Comparison of ENCODE assay signal across 14 cellular contexts in the genomic region with DNA sequence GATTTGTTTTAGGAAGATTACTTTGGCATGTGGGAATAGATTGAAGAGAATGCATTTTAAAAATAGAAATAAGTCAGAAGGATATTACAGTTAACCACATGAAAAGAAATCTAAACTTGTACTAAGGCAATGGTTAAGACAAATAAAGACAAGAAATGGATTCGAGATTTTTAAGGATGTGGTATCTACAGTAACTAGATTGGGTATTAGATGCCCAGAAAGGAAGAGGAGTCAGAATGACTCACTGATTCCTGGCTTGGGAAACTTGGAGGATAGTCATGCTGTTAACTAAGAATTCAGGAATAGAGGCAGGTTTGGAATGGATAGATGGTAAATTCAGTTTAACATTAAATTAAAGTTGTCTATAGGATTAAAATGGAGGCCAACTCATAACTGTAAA. TPM values are rescaled to one million over a fixed set of nuclear protein-coding genes. Genes with fewer than 3 reads are reported as not detected.
DNase-seq lines count a peak whose midpoint lies in the region; ATAC-seq, FAIRE-seq and TF ChIP-seq lines count a peak whose summit lies in the region.
"Had no signal": no experiment of that assay in that cellular context is flagged by ENCODE, and none has a peak within 500 bp of the region (broad histone marks: within the 10 kb centered on the region; RNA-seq: fewer than 3 reads in every experiment).

No MANE protein-coding gene starts in this region.

- H3K27ac ChIP-seq in PC-3 (ENCODE audit: low read length) (peak overlapping the region; percentile 95), endothelial cell of umbilical vein (ENCODE audit: insufficient read depth, low read depth, low read length) (peak overlapping the region; percentile 100)
- H3K27ac ChIP-seq: ascending aorta had no signal

- POLR2A ChIA-PET in PC-3 (lab: Charles Lee; ENCODE audit: unreplicated experiment) (no interaction called here), endothelial cell of umbilical vein (lab: Charles Lee) (no interaction called here)

- intact Hi-C loops in PC-3 (cut with micrococcal nuclease) (loop anchor here (1.0 to 5.0 kb wide), 4 partner anchors 33 to 258 kb away; no protein-coding TSS in a partner anchor), endothelial cell of umbilical vein (cut with micrococcal nuclease) (loop anchor here (10.0 kb wide), 1 partner anchor 101 kb away; no protein-coding TSS in a partner anchor)

- BruUV-seq in PC-3 (replicated peaks; lab: Mats Ljungman, UMichigan) (no TSS peak), endothelial cell of umbilical vein (replicated peaks; lab: Mats Ljungman, UMichigan) (no TSS peak)

- peak; percentile 79 for FAIRE-seq in endothelial cell of umbilical vein (lab: Jason Lieb, UNC)

- H4K20me1 ChIP-seq in PC-3 (ENCODE audit: low read length) (no peaks in the 10 kb centered on the region), endothelial cell of umbilical vein (replicated peaks; ENCODE audit: control insufficient read depth, extremely low read depth, insufficient read depth, low read length) (no peaks in the 10 kb centered on the region)

- H3K27me3 ChIP-seq in PC-3 (ENCODE audit: low read length) (no peaks in the 10 kb centered on the region), endothelial cell of umbilical vein (ENCODE audit: control insufficient read depth in 2 of 2, insufficient read depth in 2 of 2, low read length in 2 of 2) (no peaks in the 10 kb centered on the region)
- H3K27me3 ChIP-seq: ascending aorta, stomach had no signal

- peaks cover 36% of the 10 kb centered on the region for H3K4me1 ChIP-seq in PC-3 (ENCODE audit: insufficient read depth, low read length)
- peaks cover 26% of the 10 kb centered on the region for H3K4me1 ChIP-seq in endothelial cell of umbilical vein (ENCODE audit: control insufficient read depth, extremely low read depth, insufficient read depth, low read length)
- H3K4me1 ChIP-seq: ascending aorta had no signal

- H3K4me2 ChIP-seq in PC-3 (ENCODE audit: low read length) (peak overlapping the region; percentile 58), endothelial cell of umbilical vein (ENCODE audit: insufficient read depth, low read length) (peak overlapping the region; percentile 84)

- H3K36me3 ChIP-seq in PC-3 (ENCODE audit: low read depth, low read length) (no peaks in the 10 kb centered on the region), endothelial cell of umbilical vein (ENCODE audit: control insufficient read depth in 2 of 2, extremely low read depth in 1 of 2, insufficient read depth in 2 of 2, low read length in 2 of 2) (no peaks in the 10 kb centered on the region)
- H3K36me3 ChIP-seq: ascending aorta, stomach had no signal

- CTCF ChIA-PET in PC-3 (lab: Charles Lee): no interaction called here
- CTCF ChIA-PET in endothelial cell of umbilical vein (lab: Charles Lee): interaction anchor here (1.6 kb wide), 1 partner anchor 27 kb away, joined by 5 read pairs; no protein-coding TSS in a partner anchor

- ATAC-seq in PC-3 (peak; percentile 77), omental fat pad (ENCODE audit: low FRiP score) (peak; percentile 68)

- no peaks in the 10 kb centered on the region for H3K9me1 ChIP-seq in endothelial cell of umbilical vein (replicated peaks; ENCODE audit: control insufficient read depth, extremely low read depth, insufficient read depth, low read length)

- dilution Hi-C loops in endothelial cell of umbilical vein (cut with MboI; ENCODE audit: extremely low pct_ligation_motif_present, low sequenced_read_pairs): no loop called here

- no peak for TF ChIP-seq CTCF in PC-3 (conservative IDR thresholded peaks at IDR 0.05; ENCODE audit: low read depth, low read length)
- no peak for TF ChIP-seq CTCF in endothelial cell of umbilical vein (IDR thresholded peaks at IDR 0.05; ENCODE audit: extremely low read depth in 1 of 2, insufficient read depth in 1 of 2, low read depth in 1 of 2, low read length in 2 of 2)
- no peak for TF ChIP-seq CTCF in omental fat pad (IDR thresholded peaks at IDR 0.05)

- no peak for TF ChIP-seq POLR2A in endothelial cell of umbilical vein (IDR thresholded peaks at IDR 0.05; ENCODE audit: low read depth, low read length)

- H3K9me2 ChIP-seq in PC-3 (replicated peaks; ENCODE audit: low read length): no peaks in the 10 kb centered on the region

- DNase-seq in DMS53 treated with DMSO at 0.1 percent for 48 hours (lab: John Stamatoyannopoulos, UW; ENCODE audit: unreplicated experiment): peak; percentile 26
- DNase-seq in PC-3: peak; percentile 94
- DNase-seq in endothelial cell of umbilical vein (ENCODE audit: low read depth, low spot score): peak; percentile 88
- no peak for DNase-seq in omental fat pad (ENCODE audit: low spot score)
- no peak for DNase-seq in activated T-cell treated with anti-CD3 and anti-CD28 coated beads for 4 hours
- no peak for DNase-seq in NCI-H345 (lab: John Stamatoyannopoulos, UW)
- DNase-seq in NCI-H524 treated with DMSO at 0.1 percent for 48 hours (lab: John Stamatoyannopoulos, UW): no peak
- no peak for DNase-seq in NCI-H1694 (lab: John Stamatoyannopoulos, UW)
- DNase-seq: GDM1, hippocampal formation, NCI-H2029, SHP77, stomach had no signal

- H2AFZ ChIP-seq in PC-3 (ENCODE audit: low read length) (0 out of 2 replicates have a peak overlapping the region, but pooled peaks have one; percentile 45), endothelial cell of umbilical vein (ENCODE audit: low read depth, low read length) (no peak overlapping the region)

- H3K79me2 ChIP-seq in PC-3 (ENCODE audit: low read length) (no peaks in the 10 kb centered on the region), endothelial cell of umbilical vein (ENCODE audit: control insufficient read depth, insufficient read depth, low read length) (no peaks in the 10 kb centered on the region)

- peaks cover 3% of the 10 kb centered on the region for H3F3A ChIP-seq in PC-3 (ENCODE audit: low read length, unreplicated experiment)

- no peaks in the 10 kb centered on the region for H3K9me3 ChIP-seq in PC-3 (ENCODE audit: low read length)
- no peaks in the 10 kb centered on the region for H3K9me3 ChIP-seq in endothelial cell of umbilical vein (replicated peaks; ENCODE audit: control insufficient read depth, insufficient read depth, low read length)
- H3K9me3 ChIP-seq: ascending aorta, stomach had no signal

- peak overlapping the region; percentile 20 for H3K4me3 ChIP-seq in PC-3 (ENCODE audit: low read length)
- H3K4me3 ChIP-seq in endothelial cell of umbilical vein (replicated peaks in 1 of 3; ENCODE audit: insufficient read depth in 1 of 3, low read depth in 1 of 3, low read length in 3 of 3): no peak overlapping the region
- H3K4me3 ChIP-seq: ascending aorta, stomach had no signal

- H3K9ac ChIP-seq in PC-3 (ENCODE audit: low read length) (peak overlapping the region; percentile 80), endothelial cell of umbilical vein (replicated peaks; ENCODE audit: extremely low read depth, insufficient read depth, low read length) (peak overlapping the region; percentile 84)

TF ChIP-seq in endothelial cell of umbilical vein, 7 proteins besides CTCF, POLR2A, EP300 and RAD21:
- TF ChIP-seq JUN (IDR thresholded peaks at IDR 0.05; ENCODE audit: borderline replicate concordance, insufficient read depth, insufficient read length, low read depth): peak; percentile 94
- no peak for TF ChIP-seq EZH2 (IDR thresholded peaks at IDR 0.05; ENCODE audit: borderline replicate concordance, low read depth, low read length, severe bottlenecking)
- TF ChIP-seq FOS (IDR thresholded peaks at IDR 0.05; ENCODE audit: borderline replicate concordance, insufficient read depth, low read length): peak; percentile 94
- no peak for TF ChIP-seq MYC (IDR thresholded peaks at IDR 0.05; ENCODE audit: low read depth, low read length)
- peak; percentile 50 for TF ChIP-seq POLR2AphosphoS5 (IDR thresholded peaks at IDR 0.05; ENCODE audit: insufficient read depth, low read depth, low read length)
- TF ChIP-seq, protein P1, sequence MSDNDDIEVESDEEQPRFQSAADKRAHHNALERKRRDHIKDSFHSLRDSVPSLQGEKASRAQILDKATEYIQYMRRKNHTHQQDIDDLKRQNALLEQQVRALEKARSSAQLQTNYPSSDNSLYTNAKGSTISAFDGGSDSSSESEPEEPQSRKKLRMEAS (IDR thresholded peaks at IDR 0.05; ENCODE audit: insufficient read depth, insufficient read length): no peak
- peak; percentile 83 for TF ChIP-seq GATA2 (IDR thresholded peaks at IDR 0.05; ENCODE audit: insufficient read depth, insufficient read length, low read depth, low read length)
TF ChIP-seq in endothelial cell of umbilical vein: peak in this region for 4.

RNA-seq across cellular contexts. Expression of a gene that starts 55.9 kb away (rescaled TPM):
- total RNA-seq in PC-3 (2014; rRNA removed) (7.5 and 8.6 TPM in 2 replicates), endothelial cell of umbilical vein (16.1 and 17.4 TPM in 2 replicates), omental fat pad (10 to 100 TPM in 1 of 4 donors, 1 to 10 TPM in 3; 4.7 to 15.8 (median 5.1) TPM)
- polyA plus RNA-seq in endothelial cell of umbilical vein: 7.2 and 8.3 TPM in 2 replicates
- polyA plus RNA-seq in endothelial cell of umbilical vein (2011; cell fraction: cytosol; rRNA removed): 7.6 and 8.1 TPM in 2 replicates
- polyA plus RNA-seq in endothelial cell of umbilical vein (2011; cell fraction: nucleus; rRNA removed): 14.3 and 21.3 TPM in 2 replicates
- 8.5 and 13.4 TPM in 2 replicates for polyA plus RNA-seq in endothelial cell of umbilical vein (2012)
- polyA minus RNA-seq in endothelial cell of umbilical vein: 9.8 and 10.7 TPM in 2 replicates
- polyA minus RNA-seq in endothelial cell of umbilical vein (2011; cell fraction: cytosol; rRNA and poly(A)+ RNA removed): 9.7 TPM
- 10.3 and 13.2 TPM in 2 replicates for polyA minus RNA-seq in endothelial cell of umbilical vein (2011; cell fraction: nucleus; rRNA and poly(A)+ RNA removed)
- total RNA-seq: ascending aorta had no signal

RNA-seq across cellular contexts. Expression of a gene that starts 55.9 kb away (rescaled TPM):
- total RNA-seq in PC-3 (2014; rRNA removed): 26.0 and 53.4 TPM in 2 replicates
- total RNA-seq in endothelial cell of umbilical vein: 39.6 and 43.2 TPM in 2 replicates
- 3.7 and 6.2 TPM in 2 replicates for polyA plus RNA-seq in endothelial cell of umbilical vein
- polyA plus RNA-seq in endothelial cell of umbilical vein (2011; cell fraction: cytosol; rRNA removed): 15.2 and 15.7 TPM in 2 replicates
- 17.4 and 27.3 TPM in 2 replicates for polyA plus RNA-seq in endothelial cell of umbilical vein (2011; cell fraction: nucleus; rRNA removed)
- polyA plus RNA-seq in endothelial cell of umbilical vein (2012): 9.4 and 27.4 TPM in 2 replicates
- polyA minus RNA-seq in endothelial cell of umbilical vein: 19.4 and 20.3 TPM in 2 replicates
- 20.4 TPM for polyA minus RNA-seq in endothelial cell of umbilical vein (2011; cell fraction: cytosol; rRNA and poly(A)+ RNA removed)
- 20.9 and 29.6 TPM in 2 replicates for polyA minus RNA-seq in endothelial cell of umbilical vein (2011; cell fraction: nucleus; rRNA and poly(A)+ RNA removed)
- total RNA-seq in omental fat pad: 1 to 10 TPM in 1 of 4 donors, under 1 TPM in 2, not detected in 1; 0.19 to 2.3 (median 0.37) TPM
- total RNA-seq: ascending aorta had no signal

Comparison
In these comparisons a context has a peak if more than half of its experiments do, and no peak if none do; other contexts are left out.
1. DNase-seq: peak in DMS53 treated with DMSO at 0.1 percent for 48 hours (single experiment), PC-3 (single experiment) and endothelial cell of umbilical vein (single experiment); none in omental fat pad (single experiment), activated T-cell treated with anti-CD3 and anti-CD28 coated beads for 4 hours (single experiment), NCI-H345 (single experiment), NCI-H524 treated with DMSO at 0.1 percent for 48 hours (single experiment) and NCI-H1694 (single experiment).